In the genomic region with DNA sequence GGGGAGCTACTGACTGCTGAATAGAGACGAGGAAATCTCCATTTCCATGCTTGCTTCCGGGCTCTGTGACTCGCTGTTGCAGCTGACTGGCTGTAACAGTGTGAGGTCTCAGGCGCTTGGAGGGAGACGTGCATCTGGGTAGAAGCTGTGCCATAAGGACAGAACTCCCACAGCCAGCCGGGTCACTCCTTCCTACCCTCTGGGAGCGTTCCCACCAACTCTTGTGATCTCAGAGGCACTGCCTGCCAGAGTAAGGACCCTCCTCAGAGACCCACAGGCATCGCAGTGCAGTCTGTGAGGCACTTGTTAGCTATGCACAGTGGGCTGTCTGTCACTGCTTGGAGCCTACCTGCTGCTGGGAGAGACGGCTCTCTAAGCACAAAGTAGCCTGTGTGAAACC, we compare ENCODE assay signal across 12 cellular contexts.
DNase-seq lines count a peak whose midpoint lies in the region; ATAC-seq and TF ChIP-seq lines count a peak whose summit lies in the region.
"Had no signal": no experiment of that assay in that cellular context is flagged by ENCODE, and none has a peak within 500 bp of the region (broad histone marks: within the 10 kb centered on the region; RNA-seq: fewer than 3 reads in every experiment).

No MANE protein-coding gene starts in this region.

- intact Hi-C loops in Right ventricle myocardium inferior (cut with DNase I): no loop called here

- no peaks in the 10 kb centered on the region for H3K79me2 ChIP-seq in GM23338 (replicated peaks; ENCODE audit: insufficient read depth)

- H3K4me1 Mint-ChIP-seq in GM23338: peaks cover 63% of the 10 kb centered on the region

- 0 out of 2 replicates have a peak overlapping the region, but pooled peaks have one; percentile 7 for H3K4me2 ChIP-seq in GM23338

- H3K27ac ChIP-seq in GM23338 (ENCODE audit: low read depth): peak overlapping the region; percentile 68

- no peak overlapping the region for H3K4me3 Mint-ChIP-seq in GM23338

- no peaks in the 10 kb centered on the region for H3K36me3 ChIP-seq in GM23338 (ENCODE audit: insufficient read depth)

- peaks cover 51% of the 10 kb centered on the region for H3K4me1 ChIP-seq in GM23338 (ENCODE audit: insufficient read depth)

- no peaks in the 10 kb centered on the region for H4K20me1 ChIP-seq in GM23338 (replicated peaks; ENCODE audit: insufficient read depth)

- H3K27me3 Mint-ChIP-seq in GM23338 (ENCODE audit: insufficient read depth, low read depth, poor library complexity): no peaks in the 10 kb centered on the region

- H3K9me2 ChIP-seq in GM23338 (ENCODE audit: insufficient read depth): no peaks in the 10 kb centered on the region

- no peak overlapping the region for H2AFZ ChIP-seq in GM23338

- DNase-seq in GM23338 (ENCODE audit: low spot score) (peak; percentile 77), NCI-H446 treated with DMSO at 0.1 percent for 48 hours (lab: John Stamatoyannopoulos, UW) (peak; percentile 35), islet precursor cell (peak; percentile 91), superior temporal gyrus (ENCODE audit: extremely low spot score) (peak; percentile 60), Right ventricle myocardium inferior (ENCODE audit: missing footprints) (no peak), HT-29 (ENCODE audit: low spot score) (no peak), NCI-H1092 (lab: John Stamatoyannopoulos, UW) (no peak)
- DNase-seq in central memory CD4-positive, alpha-beta T cell: no peak
- DNase-seq: activated CD4-positive, alpha-beta T cell treated with anti-CD3 and anti-CD28 coated beads for 48 hours; NCI-H1417 treated with DMSO at 0.1 percent for 48 hours; stimulated activated CD4-positive, alpha-beta T cell treated with anti-CD3 and anti-CD28 coated beads, Interleukin-12 subunit alpha, Interleukin-12 subunit beta, amount 100 ng/mL, for 4 hours; stimulated activated naive CD4-positive, alpha-beta T cell treated with Interleukin-2 at 50 U/mL for 16 hours had no signal

- H3K36me3 Mint-ChIP-seq in GM23338 (ENCODE audit: low read depth): peaks cover 4% of the 10 kb centered on the region; the same call in 2 of the 3 replicates

- no peak overlapping the region for H3K4me3 ChIP-seq in GM23338

- H3F3A ChIP-seq in GM23338 (replicated peaks; ENCODE audit: low read depth): no peaks in the 10 kb centered on the region; the same call in 1 of the 2 replicates

- no peaks in the 10 kb centered on the region for H3K27me3 ChIP-seq in GM23338 (ENCODE audit: insufficient read depth)

- no peak for TF ChIP-seq CTCF in GM23338 (conservative IDR thresholded peaks at IDR 0.05; ENCODE audit: low read depth in 2 of 2)

- peak; percentile 87 for ATAC-seq in GM23338
- ATAC-seq in Right ventricle myocardium inferior: no peak

- H3K27ac Mint-ChIP-seq in GM23338: peak overlapping the region; percentile 70

- H3K9me3 Mint-ChIP-seq in GM23338: no peaks in the 10 kb centered on the region; the same call in 2 of the 3 replicates

TF ChIP-seq in GM23338, 12 proteins besides CTCF, POLR2A, EP300 and RAD21:
- TF ChIP-seq EZH2phosphoT487 (IDR thresholded peaks at IDR 0.05; ENCODE audit: unreplicated experiment) (no peak), POLR2AphosphoS5 (IDR thresholded peaks at IDR 0.05; ENCODE audit: low read depth) (peak; percentile 34; the same call in 1 of the 2 replicates)
- TF ChIP-seq, protein P1, sequence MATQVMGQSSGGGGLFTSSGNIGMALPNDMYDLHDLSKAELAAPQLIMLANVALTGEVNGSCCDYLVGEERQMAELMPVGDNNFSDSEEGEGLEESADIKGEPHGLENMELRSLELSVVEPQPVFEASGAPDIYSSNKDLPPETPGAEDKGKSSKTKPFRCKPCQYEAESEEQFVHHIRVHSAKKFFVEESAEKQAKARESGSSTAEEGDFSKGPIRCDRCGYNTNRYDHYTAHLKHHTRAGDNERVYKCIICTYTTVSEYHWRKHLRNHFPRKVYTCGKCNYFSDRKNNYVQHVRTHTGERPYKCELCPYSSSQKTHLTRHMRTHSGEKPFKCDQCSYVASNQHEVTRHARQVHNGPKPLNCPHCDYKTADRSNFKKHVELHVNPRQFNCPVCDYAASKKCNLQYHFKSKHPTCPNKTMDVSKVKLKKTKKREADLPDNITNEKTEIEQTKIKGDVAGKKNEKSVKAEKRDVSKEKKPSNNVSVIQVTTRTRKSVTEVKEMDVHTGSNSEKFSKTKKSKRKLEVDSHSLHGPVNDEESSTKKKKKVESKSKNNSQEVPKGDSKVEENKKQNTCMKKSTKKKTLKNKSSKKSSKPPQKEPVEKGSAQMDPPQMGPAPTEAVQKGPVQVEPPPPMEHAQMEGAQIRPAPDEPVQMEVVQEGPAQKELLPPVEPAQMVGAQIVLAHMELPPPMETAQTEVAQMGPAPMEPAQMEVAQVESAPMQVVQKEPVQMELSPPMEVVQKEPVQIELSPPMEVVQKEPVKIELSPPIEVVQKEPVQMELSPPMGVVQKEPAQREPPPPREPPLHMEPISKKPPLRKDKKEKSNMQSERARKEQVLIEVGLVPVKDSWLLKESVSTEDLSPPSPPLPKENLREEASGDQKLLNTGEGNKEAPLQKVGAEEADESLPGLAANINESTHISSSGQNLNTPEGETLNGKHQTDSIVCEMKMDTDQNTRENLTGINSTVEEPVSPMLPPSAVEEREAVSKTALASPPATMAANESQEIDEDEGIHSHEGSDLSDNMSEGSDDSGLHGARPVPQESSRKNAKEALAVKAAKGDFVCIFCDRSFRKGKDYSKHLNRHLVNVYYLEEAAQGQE (IDR thresholded peaks at IDR 0.05; ENCODE audit: unreplicated experiment): no peak

Comparison
In these comparisons a context has a peak if more than half of its experiments do, and no peak if none do; other contexts are left out.
1. DNase-seq: peak in GM23338 (single experiment), NCI-H446 treated with DMSO at 0.1 percent for 48 hours (single experiment), islet precursor cell (single experiment) and superior temporal gyrus (single experiment); none in Right ventricle myocardium inferior (single experiment), central memory CD4-positive, alpha-beta T cell (single experiment), HT-29 (single experiment) and NCI-H1092 (single experiment).